20 cellular contexts compared by ENCODE assay signal in genomic region chr17:14143678-14144077, GRCh38.
DNase-seq lines count a peak whose midpoint lies in the region; ATAC-seq, FAIRE-seq and TF ChIP-seq lines count a peak whose summit lies in the region.
"Had no signal": no experiment of that assay in that cellular context is flagged by ENCODE, and none has a peak within 500 bp of the region (broad histone marks: within the 10 kb centered on the region; RNA-seq: fewer than 3 reads in every experiment).

No MANE protein-coding gene starts in this region.

- no peak for ATAC-seq in K562
- no peak for ATAC-seq in HG03432 (IDR thresholded peaks at IDR 0.05; ENCODE audit: unreplicated experiment)
- no peak for ATAC-seq in T-helper 17 cell
- no peak for ATAC-seq in HG02759 (IDR thresholded peaks at IDR 0.05; ENCODE audit: unreplicated experiment)
- ATAC-seq: left cardiac atrium; stimulated activated effector memory CD8-positive, alpha-beta T cell treated with anti-CD3 and anti-CD28 coated beads, Interleukin-12 subunit alpha, Interleukin-12 subunit beta, amount 100 ng/mL, for 72 hours had no signal

- H3K9ac ChIP-seq in GM23248 (no peak overlapping the region), K562 (ENCODE audit: insufficient read depth in 1 of 2, low read depth in 2 of 2, low read length in 2 of 2) (no peak overlapping the region)

- H3F3A ChIP-seq in GM23248 (ENCODE audit: insufficient read depth): no peaks in the 10 kb centered on the region

- 42% methylated on average over 3 of the region's 3 CpGs for WGBS in GM23248 (ENCODE audit: low coverage in 1 of 2, low lambda C conversion rate in 2 of 2, missing lambda C conversion rate in 2 of 2), 2 experiments
- 30% methylated on average over 3 of the region's 3 CpGs for WGBS in K562 (ENCODE audit: insufficient coverage, low coverage, missing lambda C conversion rate)

- TF ChIP-seq RAD21 in K562 (CRISPR knock-in tag; conservative IDR thresholded peaks at IDR 0.05 in 1 of 2, IDR thresholded peaks at IDR 0.05 in 1 of 2): no peak

- no peak overlapping the region for H3K27ac ChIP-seq in GM23248
- H3K27ac ChIP-seq in K562 (ENCODE audit: extremely low read depth, low read depth, low read length): no peak overlapping the region
- H3K27ac ChIP-seq: cardiac muscle cell, heart right ventricle, right atrium auricular region had no signal

- in situ Hi-C loops in GM23248 (cut with MboI): no loop called here
- in situ Hi-C loops in K562 (cut with MboI): no loop called here

- peaks cover 15% of the 10 kb centered on the region for H3K4me1 ChIP-seq in GM23248 (ENCODE audit: insufficient read depth)
- no peaks in the 10 kb centered on the region for H3K4me1 ChIP-seq in K562 (replicated peaks in 1 of 2; ENCODE audit: control insufficient read depth in 2 of 2, insufficient read depth in 2 of 2, low read length in 2 of 2)

- H3K79me2 ChIP-seq in GM23248 (ENCODE audit: insufficient read depth) (peaks cover 17% of the 10 kb centered on the region), K562 (ENCODE audit: control insufficient read depth, insufficient read depth, low read length) (peaks cover 15% of the 10 kb centered on the region; the same call in 2 of the 3 replicates)

- TF ChIP-seq POLR2A in K562 (conservative IDR thresholded peaks at IDR 0.05): no peak

- H3K27me3 ChIP-seq in GM23248 (replicated peaks; ENCODE audit: insufficient read depth) (no peaks in the 10 kb centered on the region), K562 (ENCODE audit: control insufficient read depth in 2 of 2, insufficient read depth in 2 of 2, low read length in 2 of 2) (no peaks in the 10 kb centered on the region)
- H3K27me3 ChIP-seq: cardiac muscle cell, heart right ventricle, right atrium auricular region had no signal

- peak overlapping the region; percentile 64 for H3K4me2 ChIP-seq in GM23248 (ENCODE audit: unreplicated experiment)
- H3K4me2 ChIP-seq in K562 (ENCODE audit: insufficient read depth, low read length): no peak overlapping the region

- no peaks in the 10 kb centered on the region for H4K20me1 ChIP-seq in GM23248 (ENCODE audit: insufficient read depth)
- no peaks in the 10 kb centered on the region; the same call in 1 of the 2 replicates for H4K20me1 ChIP-seq in K562 (replicated peaks; ENCODE audit: control insufficient read depth, insufficient read depth, low read length)

- POLR2A ChIA-PET in K562 (lab: Yijun Ruan, JAX): no interaction called here

- no TSS peak for BruUV-seq in K562 (replicated peaks; lab: Mats Ljungman, UMichigan)

- peaks cover 20% of the 10 kb centered on the region for H3K4me1 Mint-ChIP-seq in T-helper 17 cell

- CTCF ChIA-PET in K562 (lab: Yijun Ruan, JAX; ENCODE audit: low intra/inter-chr PET ratio): no interaction called here

- no peaks in the 10 kb centered on the region for H3K9me2 ChIP-seq in GM23248 (ENCODE audit: insufficient read depth)

- intact Hi-C loops in K562 (cut with micrococcal nuclease): no loop called here

- H2AFZ ChIP-seq in GM23248: no peak overlapping the region
- no peak overlapping the region for H2AFZ ChIP-seq in K562 (ENCODE audit: low read depth, low read length)

- DNase-seq in GM23248 (peak; percentile 32), NCI-H1092 (lab: John Stamatoyannopoulos, UW) (peak; percentile 8), K562 (ENCODE audit: extremely low read depth in 1 of 4, low spot score in 3 of 4) (peak in 1 of 4 experiments; percentile 9), mucosa of gallbladder (ENCODE audit: low spot score) (peak; percentile 16), T-helper 17 cell (no peak), HUDEP-2 (lab: John Stamatoyannopoulos, UW; ENCODE audit: unreplicated experiment in 76 of 76) (no peak)
- DNase-seq: activated naive CD4-positive, alpha-beta T cell treated with anti-CD3 and anti-CD28 coated beads, Interleukin-2, amount 50 U/mL, for 16 hours; DMS79 treated with DMSO at 0.1 percent for 48 hours; erythroblast; heart right ventricle; left cardiac atrium; naive B cell; NCI-H187; stimulated activated CD4-positive, alpha-beta T cell treated with anti-CD3 and anti-CD28 coated beads, Interleukin-4, amount 100 ng/mL, for 4 hours had no signal

- H3K4me3 Mint-ChIP-seq in T-helper 17 cell: no peak overlapping the region
- H3K4me3 Mint-ChIP-seq: B cell; naive B cell; stimulated activated effector memory CD8-positive, alpha-beta T cell treated with anti-CD3 and anti-CD28 coated beads, Interleukin-12 subunit alpha, Interleukin-12 subunit beta, amount 100 ng/mL, for 72 hours had no signal

- TF ChIP-seq EP300 in K562 (IDR thresholded peaks at IDR 0.05; ENCODE audit: low read length): no peak

- H3K9me3 ChIP-seq in GM23248 (ENCODE audit: low read depth) (no peaks in the 10 kb centered on the region), K562 (replicated peaks; ENCODE audit: control insufficient read depth, insufficient read depth, low read depth, low read length) (no peaks in the 10 kb centered on the region), T-helper 17 cell (ENCODE audit: control insufficient read depth, low read length, poor library complexity, severe bottlenecking) (no peaks in the 10 kb centered on the region)
- H3K9me3 ChIP-seq: right atrium auricular region had no signal

- TF ChIP-seq CTCF in K562 (IDR thresholded peaks at IDR 0.05 in 2 of 3, conservative IDR thresholded peaks at IDR 0.05 in 1 of 3; ENCODE audit: insufficient read depth in 2 of 3, low read depth in 1 of 3, low read length in 3 of 3): no peak

- H3K27ac Mint-ChIP-seq in T-helper 17 cell: no peak overlapping the region
- H3K27ac Mint-ChIP-seq: B cell; stimulated activated effector memory CD8-positive, alpha-beta T cell treated with anti-CD3 and anti-CD28 coated beads, Interleukin-12 subunit alpha, Interleukin-12 subunit beta, amount 100 ng/mL, for 72 hours had no signal

- H3K36me3 ChIP-seq in GM23248 (ENCODE audit: low read depth) (no peaks in the 10 kb centered on the region), K562 (ENCODE audit: control insufficient read depth, insufficient read depth, low read length) (no peaks in the 10 kb centered on the region)
- H3K36me3 ChIP-seq: cardiac muscle cell, heart right ventricle, right atrium auricular region had no signal

- no peaks in the 10 kb centered on the region for H3K27me3 Mint-ChIP-seq in T-helper 17 cell
- H3K27me3 Mint-ChIP-seq: B cell, naive B cell had no signal

- H3K4me3 ChIP-seq in GM23248 (no peak overlapping the region; the same call in 1 of the 2 replicates), K562 (no peak overlapping the region)
- H3K4me3 ChIP-seq: cardiac muscle cell, heart right ventricle, right atrium auricular region had no signal

- peaks cover 3% of the 10 kb centered on the region for H3K36me3 Mint-ChIP-seq in T-helper 17 cell (ENCODE audit: low read depth)
- H3K36me3 Mint-ChIP-seq: stimulated activated effector memory CD8-positive, alpha-beta T cell treated with anti-CD3 and anti-CD28 coated beads, Interleukin-12 subunit alpha, Interleukin-12 subunit beta, amount 100 ng/mL, for 72 hours had no signal

- H3K9me1 ChIP-seq in K562 (ENCODE audit: control insufficient read depth, insufficient read depth, low read length): no peaks in the 10 kb centered on the region

- no peak for FAIRE-seq in K562 (lab: Jason Lieb, UNC)

TF ChIP-seq in K562, 482 proteins besides CTCF, POLR2A, EP300 and RAD21:
- no peak for TF ChIP-seq MITF (IDR thresholded peaks at IDR 0.05)
- TF ChIP-seq NFIC (IDR thresholded peaks at IDR 0.05): peak; percentile 61

Comparison
In these comparisons a context has a peak if more than half of its experiments do, and no peak if none do; other contexts are left out.
1. DNase-seq: peak in GM23248 (single experiment), NCI-H1092 (single experiment) and mucosa of gallbladder (single experiment); none in T-helper 17 cell (0 of 3) and HUDEP-2 (0 of 76).